Comparison of ENCODE assay signal across 33 cellular contexts in the genomic region with DNA sequence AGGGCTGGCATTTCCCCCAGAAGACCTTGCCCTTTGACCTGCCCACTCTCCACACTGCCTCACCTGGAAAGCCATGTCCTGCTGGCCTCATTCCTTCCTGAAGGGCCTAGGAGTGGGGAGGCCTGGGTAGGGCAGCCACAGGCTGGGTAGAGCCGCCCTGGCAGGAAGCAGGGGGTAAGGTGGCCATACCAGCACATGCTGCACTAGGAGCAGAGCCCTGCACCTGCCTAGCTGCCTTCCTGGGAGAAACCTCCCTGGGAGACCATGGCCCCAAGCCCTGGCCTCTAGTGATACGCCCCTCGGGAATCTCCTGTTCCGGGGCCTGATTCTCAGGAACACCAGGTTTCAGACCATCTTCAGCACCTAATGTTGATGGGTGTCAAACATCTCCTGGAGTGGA.
"Had no signal": no experiment of that assay in that cellular context is flagged by ENCODE, and none has a peak within 500 bp of the region (broad histone marks: within the 10 kb centered on the region; RNA-seq: fewer than 3 reads in every experiment).

No MANE protein-coding gene starts in this region.

- H3K27me3 ChIP-seq: adrenal gland, ascending aorta, body of pancreas, brain microvascular endothelial cell, breast epithelium, cardiac muscle cell had no signal

- H3K4me1 ChIP-seq: adrenal gland, ascending aorta, breast epithelium had no signal

- FAIRE-seq: astrocyte, bronchial epithelial cell had no signal

- H3K27ac ChIP-seq: adrenal gland, ascending aorta, body of pancreas, brain microvascular endothelial cell, breast epithelium, cardiac muscle cell had no signal

- H3K9me3 ChIP-seq: adrenal gland, ascending aorta, body of pancreas, breast epithelium had no signal

- H3K4me3 ChIP-seq: adrenal gland, ascending aorta, body of pancreas, breast epithelium, cardiac muscle cell had no signal

- DNase-seq: activated effector memory CD4-positive, alpha-beta T cell treated with anti-CD3 and anti-CD28 coated beads, Interleukin-2, amount 50 U/mL, for 16 hours; activated effector memory CD4-positive, alpha-beta T cell treated with Interleukin-2 at 50 U/mL for 16 hours; activated gamma-delta T cell; activated gamma-delta T cell treated with Interleukin-2 at 50 U/mL for 16 hours; activated naive CD4-positive, alpha-beta T cell; activated naive CD4-positive, alpha-beta T cell treated with anti-CD3 and anti-CD28 coated beads for 36 hours; activated naive CD4-positive, alpha-beta T cell treated with anti-CD3 and anti-CD28 coated beads, Interleukin-2, amount 10 ng/mL, durations not matched to agents 7 days and 5 days; activated naive CD4-positive, alpha-beta T cell treated with anti-CD3 and anti-CD28 coated beads, Interleukin-2, amount 50 U/mL, for 16 hours; activated naive CD4-positive, alpha-beta T cell treated with Interleukin-2 at 50 U/mL for 16 hours; activated naive CD8-positive, alpha-beta T cell treated with anti-CD3 and anti-CD28 coated beads for 36 hours; activated naive CD8-positive, alpha-beta T cell treated with anti-CD3 and anti-CD28 coated beads, Interleukin-2, amount 10 ng/mL, durations not matched to agents 7 days and 5 days; activated naive CD8-positive, alpha-beta T cell treated with anti-CD3 and anti-CD28 coated beads, Interleukin-2, amount 50 U/mL, for 24 hours; activated T-cell treated with anti-CD3 and anti-CD28 coated beads for 4 hours; activated T-cell treated with anti-CD3 and anti-CD28 coated beads, Interleukin-2, amount 50 U/mL, for 1 hour; activated T-cell treated with anti-CD3 and anti-CD28 coated beads, Interleukin-2, amount 50 U/mL, for 24 hours; activated T-cell treated with anti-CD3 and anti-CD28 coated beads, Interleukin-2, amount 50 U/mL, for 4 hours; activated T-cell treated with anti-CD3 and anti-CD28 coated beads, Interleukin-2, amount 50 U/mL, for 48 hours; activated T-cell treated with anti-CD3 and anti-CD28 coated beads, Interleukin-2, amount 50 U/mL, for 72 hours; adrenal gland; amniotic stem cell; amygdala; anterior cingulate cortex; aorta; body of pancreas; brain microvascular endothelial cell; caudate nucleus; central memory CD4-positive, alpha-beta T cell; cerebellar nuclear complex had no signal

- H3K36me3 ChIP-seq: adrenal gland, ascending aorta, brain microvascular endothelial cell, breast epithelium, cardiac muscle cell had no signal
